ENCODE assay signal across 9 cellular contexts in the genomic region with DNA sequence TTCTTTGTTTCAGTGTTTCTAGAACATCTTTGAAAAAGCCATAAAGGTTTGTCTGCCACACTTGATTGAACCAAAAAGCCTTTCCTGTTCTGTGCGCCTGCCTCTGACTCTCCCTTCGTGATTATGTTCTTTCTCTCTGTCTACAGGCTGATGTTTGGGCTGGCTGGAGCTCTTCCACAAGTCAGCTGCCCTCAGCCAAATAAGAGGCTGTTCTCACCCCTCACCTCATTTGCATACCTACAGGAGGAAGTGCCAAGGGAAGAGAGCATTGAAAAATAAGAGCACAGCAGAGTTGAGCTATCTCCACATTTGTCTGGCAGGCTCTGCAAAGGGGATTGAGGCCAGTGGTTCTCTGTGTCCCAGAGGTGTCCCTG. TPM values are rescaled to one million over a fixed set of nuclear protein-coding genes. Genes with fewer than 3 reads are reported as not detected.
DNase-seq lines count a peak whose midpoint lies in the region; ATAC-seq, FAIRE-seq and TF ChIP-seq lines count a peak whose summit lies in the region.
"Had no signal": no experiment of that assay in that cellular context is flagged by ENCODE, and none has a peak within 500 bp of the region (broad histone marks: within the 10 kb centered on the region; RNA-seq: fewer than 3 reads in every experiment).

No MANE protein-coding gene starts in this region.

- H3K36me3 ChIP-seq in pancreas, result no peaks in the 10 kb centered on the region
- H3K36me3 ChIP-seq: ascending aorta had no signal

- H3K4me3 ChIP-seq in pancreas, result no peak overlapping the region
- H3K4me3 ChIP-seq: ascending aorta had no signal

- no peak for TF ChIP-seq CTCF in pancreas (IDR thresholded peaks at IDR 0.05)

- H3K4me1 ChIP-seq in pancreas, result no peaks in the 10 kb centered on the region
- H3K4me1 ChIP-seq: ascending aorta had no signal

- WGBS in pancreas, 2 donors, result 33 to 50% methylated on average over 2 of the region's 2 CpGs

- intact Hi-C loops in pancreas (cut with DNase I), result no loop called here

- no peaks in the 10 kb centered on the region for H3K27me3 ChIP-seq in pancreas
- H3K27me3 ChIP-seq: ascending aorta had no signal

- H3K9me3 ChIP-seq in pancreas, result no peaks in the 10 kb centered on the region

- FAIRE-seq in pancreas (lab: Jason Lieb, UNC), result no peak

- ATAC-seq in GM19455 (IDR thresholded peaks at IDR 0.05; ENCODE audit: unreplicated experiment), result peak; percentile 54
- peak; percentile 63 for ATAC-seq in HG03354 (IDR thresholded peaks at IDR 0.05; ENCODE audit: poor library complexity, severe bottlenecking, unreplicated experiment)
- peak in 3 of 4 donors; percentile 57 to 83 (median 72) for ATAC-seq in pancreas

- H3K27ac ChIP-seq in pancreas, result peak overlapping the region in 2 of 4 donors; percentile 28 to 50

- DNase-seq in GDM1 (lab: John Stamatoyannopoulos, UW) (peak; percentile 18), pancreas (no peak), NCI-H2227 treated with DMSO at 0.1 percent for 48 hours (lab: John Stamatoyannopoulos, UW) (no peak), NCI-H524 (lab: John Stamatoyannopoulos, UW) (no peak), NCI-H748 (lab: John Stamatoyannopoulos, UW; ENCODE audit: unreplicated experiment) (no peak)
- peak; percentile 47 for DNase-seq in activated CD8-positive, alpha-beta memory T cell treated with anti-CD3 and anti-CD28 coated beads, Interleukin-2, amount 50 U/mL, for 48 hours

RNA-seq across cellular contexts. Expression of gene INPP5D, which starts 15.8 kb away (rescaled TPM):
- total RNA-seq in pancreas, result 10 to 100 TPM in 1 of 6 donors, 1 to 10 TPM in 5; 1.1 to 11.4 (median 2.6) TPM
- polyA plus RNA-seq in pancreas, result 1 to 10 TPM; 2.2 to 2.4 TPM

RNA-seq across cellular contexts. Expression of gene NEU2, which starts 43.5 kb away (rescaled TPM):
- total RNA-seq in pancreas, result not detected
- not detected for polyA plus RNA-seq in pancreas
- total RNA-seq: ascending aorta had no signal

Comparison
In these comparisons a context has a peak if more than half of its experiments do, and no peak if none do; other contexts are left out.
1. DNase-seq: peak in GDM1 (single experiment) and activated CD8-positive, alpha-beta memory T cell treated with anti-CD3 and anti-CD28 coated beads, Interleukin-2, amount 50 U/mL, for 48 hours (single experiment); none in pancreas (0 of 6), NCI-H2227 treated with DMSO at 0.1 percent for 48 hours (single experiment), NCI-H524 (0 of 2) and NCI-H748 (single experiment).
2. Peak in every context shown above with its lines, with median percentiles within 50 percentile points of each other: ATAC-seq.